23 cellular contexts compared by ENCODE assay signal in genomic region chr5:98780390-98780789, GRCh38. TPM values are rescaled to one million over a fixed set of nuclear protein-coding genes. Genes with fewer than 3 reads are reported as not detected.
DNase-seq lines count a peak whose midpoint lies in the region; ATAC-seq and TF ChIP-seq lines count a peak whose summit lies in the region.
"Had no signal": no experiment of that assay in that cellular context is flagged by ENCODE, and none has a peak within 500 bp of the region (broad histone marks: within the 10 kb centered on the region; RNA-seq: fewer than 3 reads in every experiment).

No MANE protein-coding gene starts in this region.

- intact Hi-C loops in esophagus muscularis mucosa (cut with DNase I) = no loop called here

- H3K9me3 ChIP-seq in esophagus muscularis mucosa (no peaks in the 10 kb centered on the region), neuron (ENCODE audit: low read length) (no peaks in the 10 kb centered on the region)
- H3K9me3 ChIP-seq: A549; BLaER1 treated with 17β-estradiol and CSF1 and Interleukin-3, amounts not matched to agents 10 nM and 100 nM; body of pancreas; spleen; thoracic aorta had no signal

- peak; percentile 54 for ATAC-seq in HG03139 (IDR thresholded peaks at IDR 0.05; ENCODE audit: unreplicated experiment)
- no peak for ATAC-seq in GM21367 (IDR thresholded peaks at IDR 0.05; ENCODE audit: unreplicated experiment)
- ATAC-seq: A549; activated CD8-positive, alpha-beta T cell treated with anti-CD3 and anti-CD28 coated beads, Interleukin-2, amount 10 ng/mL, durations not matched to agents 7 days and 5 days; activated naive CD4-positive, alpha-beta T cell treated with anti-CD3 and anti-CD28 coated beads, Interleukin-2, amount 50 U/mL, for 72 hours; body of pancreas had no signal

- H3K36me3 ChIP-seq in esophagus muscularis mucosa = peaks cover 8 to 48% (median 9%) of the 10 kb centered on the region in 4 donors
- H3K36me3 ChIP-seq in neuron (ENCODE audit: insufficient read depth, low read length) = peaks cover 93% of the 10 kb centered on the region

- peak; percentile 51 for DNase-seq in EH (ENCODE audit: low read depth)
- no peak for DNase-seq in esophagus muscularis mucosa (ENCODE audit: extremely low spot score)
- no peak for DNase-seq in Kasumi-1 (lab: John Stamatoyannopoulos, UW)
- no peak for DNase-seq in SW 1271 (lab: John Stamatoyannopoulos, UW)
- no peak for DNase-seq in activated CD4-positive, CD25-positive, alpha-beta regulatory T cell (lab: John Stamatoyannopoulos, UW)
- DNase-seq: activated CD8-positive, alpha-beta T cell treated with anti-CD3 and anti-CD28 coated beads, Interleukin-2, amount 10 ng/mL, durations not matched to agents 7 days and 5 days; activated T-cell treated with anti-CD3 and anti-CD28 coated beads, Interleukin-2, amount 50 U/mL, for 48 hours; body of pancreas; cortex of kidney; glutamatergic neuron; KBM-7; naive B cell; NCI-H1048; NCI-H2081 treated with DMSO at 0.1 percent for 48 hours; NCI-H510A; spleen had no signal

- no peak for TF ChIP-seq POLR2A in esophagus muscularis mucosa (IDR thresholded peaks at IDR 0.05; ENCODE audit: low read depth)

- H3K27me3 ChIP-seq in esophagus muscularis mucosa (no peaks in the 10 kb centered on the region), neuron (ENCODE audit: insufficient read depth, low read length) (no peaks in the 10 kb centered on the region)
- H3K27me3 ChIP-seq: BLaER1 treated with 17β-estradiol and CSF1 and Interleukin-3, amounts not matched to agents 10 nM and 100 nM; body of pancreas had no signal

- TF ChIP-seq EP300 in esophagus muscularis mucosa (IDR thresholded peaks at IDR 0.05) = no peak

- WGBS in esophagus muscularis mucosa = 67% methylated on average over 3 of the region's 3 CpGs

- H3K4me1 ChIP-seq in esophagus muscularis mucosa (peaks cover 36 to 100% (median 93%) of the 10 kb centered on the region in 4 donors), neuron (ENCODE audit: insufficient read depth, low read length) (peaks cover 67% of the 10 kb centered on the region)

- no peak for TF ChIP-seq CTCF in esophagus muscularis mucosa (IDR thresholded peaks at IDR 0.05)

- no peak overlapping the region for H2AFZ ChIP-seq in neuron (ENCODE audit: low read depth, low read length)

- H3K4me3 ChIP-seq in esophagus muscularis mucosa (peak overlapping the region; percentile 1 to 36 (median 18)), neuron (ENCODE audit: low read length) (peak overlapping the region; percentile 5)
- H3K4me3 ChIP-seq: A549; BLaER1 treated with 17β-estradiol and CSF1 and Interleukin-3, amounts not matched to agents 10 nM and 100 nM; body of pancreas; spleen; thoracic aorta had no signal

- peak overlapping the region; percentile 7 to 94 (median 93) for H3K27ac ChIP-seq in esophagus muscularis mucosa (replicated peaks in 1 of 4)
- H3K27ac ChIP-seq: A549; BLaER1 treated with 17β-estradiol and CSF1 and Interleukin-3, amounts not matched to agents 10 nM and 100 nM; spleen; thoracic aorta had no signal

RNA-seq across cellular contexts. Expression of gene RGMB, which starts 6.9 kb away (rescaled TPM):
- 100 to 1,000 TPM; 145 to 198 (median 183) TPM for total RNA-seq in esophagus muscularis mucosa
